ENCODE assay signal across 8 cellular contexts in genomic region chr6:163667372-163668060, GRCh38.
DNase-seq lines count a peak whose midpoint lies in the region; ATAC-seq, FAIRE-seq and TF ChIP-seq lines count a peak whose summit lies in the region.

No MANE protein-coding gene starts in this region.

- H3K27ac Mint-ChIP-seq in T-helper 17 cell: no peak overlapping the region

- no peak overlapping the region for H4K8ac ChIP-seq in mesenchymal stem cell (ENCODE audit: low read length)

- H3K4ac ChIP-seq in mesenchymal stem cell (ENCODE audit: low read depth in 1 of 2, low read length in 2 of 2): no peak overlapping the region

- H2BK12ac ChIP-seq in mesenchymal stem cell (ENCODE audit: low read length in 2 of 2): no peak overlapping the region

- ATAC-seq in HG03159 (IDR thresholded peaks at IDR 0.05; ENCODE audit: unreplicated experiment): peak; percentile 99
- peak; percentile 76 for ATAC-seq in T-helper 17 cell

- WGBS in mesenchymal stem cell: 80% methylated on average over 11 of the region's 13 CpGs

- H3K4me1 Mint-ChIP-seq in T-helper 17 cell: peaks cover 4% of the 10 kb centered on the region

- H3K4me3 ChIP-seq in AG10803 (ENCODE audit: low read length) (no peak overlapping the region), mesenchymal stem cell (ENCODE audit: insufficient read depth in 1 of 2, low read depth in 1 of 2, low read length in 2 of 2) (peak overlapping the region in 1 of 2 experiments; percentile 24)

- H2AFZ ChIP-seq in mesenchymal stem cell (ENCODE audit: low read depth, low read length): no peak overlapping the region

- no peaks in the 10 kb centered on the region for H3K36me3 Mint-ChIP-seq in T-helper 17 cell (ENCODE audit: low read depth)

- H2BK120ac ChIP-seq in mesenchymal stem cell (ENCODE audit: low read depth, low read length): no peak overlapping the region

- H3K4me2 ChIP-seq in mesenchymal stem cell (ENCODE audit: low read length, poor library complexity, severe bottlenecking): no peak overlapping the region

- no peak overlapping the region for H3K18ac ChIP-seq in mesenchymal stem cell (ENCODE audit: low read depth in 1 of 2, low read length in 2 of 2)

- DNase-seq in AG10803 (ENCODE audit: low read depth): peak; percentile 5
- DNase-seq in GM19239 (ENCODE audit: insufficient read length, low spot score): peak; percentile 78
- no peak for DNase-seq in T-helper 17 cell
- DNase-seq in mesenchymal stem cell: no peak
- DNase-seq in NCI-H146 (lab: John Stamatoyannopoulos, UW): no peak
- no peak for DNase-seq in kidney tubule cell (ENCODE audit: low spot score)
- DNase-seq in NCI-H524 (lab: John Stamatoyannopoulos, UW): no peak

- no peak overlapping the region for H2BK5ac ChIP-seq in mesenchymal stem cell (ENCODE audit: low read depth, low read length, poor library complexity, severe bottlenecking)

- peak; percentile 99 for FAIRE-seq in GM19239 (lab: Jason Lieb, UNC)

- peak overlapping the region; percentile 11 for H3K9ac ChIP-seq in mesenchymal stem cell (ENCODE audit: low read length)

- H3K14ac ChIP-seq in mesenchymal stem cell (ENCODE audit: low read length in 2 of 2): no peak overlapping the region

- no peak overlapping the region for H3K4me3 Mint-ChIP-seq in T-helper 17 cell

- no peaks in the 10 kb centered on the region for H3K27me3 ChIP-seq in mesenchymal stem cell (ENCODE audit: control insufficient read depth in 1 of 2, insufficient read depth in 1 of 2, low read length in 2 of 2)

- H3K27ac ChIP-seq in mesenchymal stem cell (ENCODE audit: low read length, poor library complexity, severe bottlenecking): no peak overlapping the region

- H2BK15ac ChIP-seq in mesenchymal stem cell (ENCODE audit: low read depth, poor library complexity, severe bottlenecking): no peak overlapping the region

- peaks cover 5% of the 10 kb centered on the region for H3K27me3 Mint-ChIP-seq in T-helper 17 cell

- no peaks in the 10 kb centered on the region for H3K79me1 ChIP-seq in mesenchymal stem cell (replicated peaks; ENCODE audit: low read length, poor library complexity, severe bottlenecking)

- H3K9me3 ChIP-seq in T-helper 17 cell (ENCODE audit: control insufficient read depth, low read length, poor library complexity, severe bottlenecking) (no peaks in the 10 kb centered on the region), mesenchymal stem cell (ENCODE audit: control insufficient read depth, low read length) (no peaks in the 10 kb centered on the region)

- peak overlapping the region in 1 of 2 experiments; percentile 46 for H3K23ac ChIP-seq in mesenchymal stem cell (ENCODE audit: low read length in 2 of 2)

- H4K91ac ChIP-seq in mesenchymal stem cell (ENCODE audit: low read length): no peak overlapping the region

- no peak overlapping the region for H2AK5ac ChIP-seq in mesenchymal stem cell (ENCODE audit: low read length, severe bottlenecking)

- no peaks in the 10 kb centered on the region for H3K36me3 ChIP-seq in mesenchymal stem cell (ENCODE audit: control insufficient read depth in 1 of 2, insufficient read depth in 2 of 2, low read depth in 1 of 2, low read length in 2 of 2)

- no peaks in the 10 kb centered on the region for H3K4me1 ChIP-seq in mesenchymal stem cell (ENCODE audit: control insufficient read depth, insufficient read depth, low read depth, low read length)

- no peak for TF ChIP-seq CTCF in AG10803 (conservative IDR thresholded peaks at IDR 0.05; ENCODE audit: low read length)

Comparison
In these comparisons a context has a peak if more than half of its experiments do, and no peak if none do; other contexts are left out.
1. DNase-seq: peak in AG10803 (single experiment) and GM19239 (single experiment); none in T-helper 17 cell (0 of 3), mesenchymal stem cell (single experiment), NCI-H146 (single experiment), kidney tubule cell (single experiment) and NCI-H524 (0 of 2).